In the genomic region with DNA sequence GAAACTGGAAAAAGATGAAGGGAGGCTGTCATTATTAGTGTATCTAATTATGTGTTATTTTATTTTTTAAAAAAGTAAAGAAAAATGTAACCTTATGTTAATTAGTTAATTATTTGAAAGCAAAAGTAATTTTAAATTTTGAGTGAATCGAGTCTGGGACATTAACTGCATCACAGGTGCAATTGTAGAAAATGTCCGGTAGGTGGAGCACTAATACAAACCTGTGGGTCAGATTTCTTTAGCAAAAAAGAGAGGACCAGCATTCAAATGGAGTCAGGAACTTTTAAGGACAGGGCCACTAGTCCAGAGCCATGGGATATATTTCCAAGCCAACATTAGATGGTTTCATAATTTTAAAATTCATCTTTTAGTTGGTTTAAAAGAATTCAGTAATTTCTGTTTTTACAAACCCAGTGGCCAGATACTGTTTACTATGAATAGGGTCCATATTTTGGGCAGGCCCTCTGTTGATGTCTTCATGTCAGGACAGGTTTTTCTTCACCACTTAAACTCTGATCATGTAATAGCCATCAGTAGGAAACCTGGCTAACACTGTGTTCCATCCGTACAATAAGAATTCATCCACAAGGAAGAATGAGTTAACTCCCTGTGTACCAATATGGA, we compare ENCODE assay signal across 9 cellular contexts.
DNase-seq lines count a peak whose midpoint lies in the region; ATAC-seq and TF ChIP-seq lines count a peak whose summit lies in the region.
"Had no signal": no experiment of that assay in that cellular context is flagged by ENCODE, and none has a peak within 500 bp of the region (broad histone marks: within the 10 kb centered on the region; RNA-seq: fewer than 3 reads in every experiment).

No MANE protein-coding gene starts in this region.

- in situ Hi-C loops in astrocyte of the spinal cord (cut with HindIII; ENCODE audit: low sequenced_read_pairs) = no loop called here

- DNase-seq in AG10803 (ENCODE audit: low read depth) (peak; percentile 41), GDM1 (lab: John Stamatoyannopoulos, UW) (peak; percentile 25), NCI-H82 (lab: John Stamatoyannopoulos, UW) (peak; percentile 69), astrocyte of the spinal cord (ENCODE audit: low read depth, low spot score) (peak; percentile 51), iPS-NIHi7 (ENCODE audit: extremely low spot score) (peak; percentile 70)
- peak; percentile 15 for DNase-seq in stimulated activated naive CD8-positive, alpha-beta T cell treated with anti-CD3 and anti-CD28 coated beads, Interleukin-15, Interleukin-2, amounts not matched to agents 100 U/mL and 50 U/mL, for 24 hours

- H3K4me3 ChIP-seq in AG10803 (ENCODE audit: low read length) = no peak overlapping the region
- H3K4me3 ChIP-seq in astrocyte of the spinal cord (ENCODE audit: low read depth, low read length) = no peak overlapping the region
- H3K4me3 ChIP-seq: skin epidermis had no signal

- TF ChIP-seq CTCF in AG10803 (conservative IDR thresholded peaks at IDR 0.05; ENCODE audit: low read length) (peak; percentile 85), astrocyte of the spinal cord (IDR thresholded peaks at IDR 0.05; ENCODE audit: low read depth, low read length) (peak; percentile 74)

- peak; percentile 73 for ATAC-seq in HG02852 (IDR thresholded peaks at IDR 0.05; ENCODE audit: unreplicated experiment)
- ATAC-seq in stimulated activated naive CD8-positive, alpha-beta T cell treated with anti-CD3 and anti-CD28 coated beads, Interleukin-15, Interleukin-2, amounts not matched to agents 100 U/mL and 50 U/mL, for 24 hours = no peak
- no peak for ATAC-seq in HG03457 (IDR thresholded peaks at IDR 0.05; ENCODE audit: unreplicated experiment)

Comparison
In these comparisons a context has a peak if more than half of its experiments do, and no peak if none do; other contexts are left out.
1. DNase-seq: peak in every context shown above with its lines; median percentile 70 in iPS-NIHi7; 69 in NCI-H82; 51 in astrocyte of the spinal cord; 41 in AG10803; 25 in GDM1; 15 in stimulated activated naive CD8-positive, alpha-beta T cell treated with anti-CD3 and anti-CD28 coated beads, Interleukin-15, Interleukin-2, amounts not matched to agents 100 U/mL and 50 U/mL, for 24 hours.